In genomic region chr20:64111841-64112641, GRCh38 we compare ENCODE assay signal across 15 cellular contexts. TPM values are rescaled to one million over a fixed set of nuclear protein-coding genes. Genes with fewer than 3 reads are reported as not detected.
A peak's percentile ranks its signal among the peaks of the same experiment; 100 is the strongest.
DNase-seq lines count a peak whose midpoint lies in the region; ATAC-seq, FAIRE-seq and TF ChIP-seq lines count a peak whose summit lies in the region.
"Had no signal": no experiment of that assay in that cellular context is flagged by ENCODE, and none has a peak within 500 bp of the region (broad histone marks: within the 10 kb centered on the region; RNA-seq: fewer than 3 reads in every experiment).

No MANE protein-coding gene starts in this region.

- H3K4ac ChIP-seq in H1 (replicated peaks; ENCODE audit: insufficient read length, low read depth, low read length), result no peak overlapping the region

- H3K9ac ChIP-seq in Karpas-422 (ENCODE audit: low read length) (peak overlapping the region; percentile 29), H1 (replicated peaks in 1 of 4; ENCODE audit: extremely low read depth in 1 of 4, low read depth in 3 of 4, low read length in 3 of 4) (no peak overlapping the region)

- no peak for ATAC-seq in sciatic nerve
- no peak for ATAC-seq in GM18519 (IDR thresholded peaks at IDR 0.05; ENCODE audit: low FRiP score, unreplicated experiment)
- ATAC-seq in GM21737 (IDR thresholded peaks at IDR 0.05; ENCODE audit: unreplicated experiment), result no peak

- no peak overlapping the region for H2AK5ac ChIP-seq in H1 (ENCODE audit: low read depth, low read length)

- no peak for TF ChIP-seq RAD21 in H1 (IDR thresholded peaks at IDR 0.05 in 1 of 2, conservative IDR thresholded peaks at IDR 0.05 in 1 of 2; ENCODE audit: low read depth in 2 of 2, low read length in 2 of 2)

- H3K36me3 ChIP-seq in Karpas-422 (ENCODE audit: insufficient read depth, low read length) (no peaks in the 10 kb centered on the region), H1 (ENCODE audit: control insufficient read depth in 2 of 4, insufficient read depth in 4 of 4, low read length in 3 of 4) (no peaks in the 10 kb centered on the region)
- H3K36me3 ChIP-seq: neutrophil, uterus had no signal

- H3K79me1 ChIP-seq in H1 (ENCODE audit: low read depth, low read length), result no peaks in the 10 kb centered on the region

- DNase-seq in SKM-1 treated with dmso at 0.1 percent for 144 hours (lab: John Stamatoyannopoulos, UW; ENCODE audit: unreplicated experiment) (peak; percentile 6), SKM-1 (lab: John Stamatoyannopoulos, UW; ENCODE audit: unreplicated experiment) (no peak), Karpas-422 (peak; percentile 64), H1 (ENCODE audit: low read depth in 1 of 2, low spot score in 2 of 2) (peak in 1 of 2 experiments; percentile 45), sciatic nerve (ENCODE audit: low spot score) (peak; percentile 37), GM12892 (ENCODE audit: insufficient read length) (no peak)
- DNase-seq: DMS153, NCI-H1694 treated with DMSO at 0.1 percent for 48 hours, T-helper 2 cell, uterus had no signal

- H3K27ac ChIP-seq in Karpas-422 (ENCODE audit: low read length), result no peak overlapping the region
- no peak overlapping the region for H3K27ac ChIP-seq in H1 (ENCODE audit: low read depth, low read length)
- H3K27ac ChIP-seq: neutrophil, uterus had no signal

- CTCF ChIA-PET in H1 (lab: Charles Lee; ENCODE audit: partially characterized antibody), result interaction anchor here (0.5 to 6.4 kb wide), 6 partner anchors 8 to 491 kb away, joined by 3 to 59 read pairs (median 4); no protein-coding TSS in a partner anchor

- H2AFZ ChIP-seq in Karpas-422 (ENCODE audit: low read length) (no peak overlapping the region), H1 (ENCODE audit: low read length) (no peak overlapping the region)

- no peaks in the 10 kb centered on the region for H3K9me2 ChIP-seq in Karpas-422 (replicated peaks; ENCODE audit: insufficient read depth, low read length)

- no peak for TF ChIP-seq CTCF in H1 (IDR thresholded peaks at IDR 0.05; ENCODE audit: control extremely low read depth in 1 of 3, insufficient read depth in 1 of 3, low read depth in 1 of 3, low read length in 3 of 3)

- H3K27me3 ChIP-seq in Karpas-422 (ENCODE audit: low read length) (no peaks in the 10 kb centered on the region), H1 (replicated peaks in 1 of 4; ENCODE audit: control insufficient read depth in 3 of 4, extremely low read depth in 1 of 4, insufficient read depth in 3 of 4, low read length in 3 of 4) (no peaks in the 10 kb centered on the region)
- H3K27me3 ChIP-seq: uterus had no signal

- no peak overlapping the region for H2BK5ac ChIP-seq in H1 (ENCODE audit: low read depth, low read length)

- 86% methylated on average over 16 of the region's 19 CpGs; no CpG with 5 or more reads in 1 of the 2 experiments for WGBS in H1 (ENCODE audit: extremely low coverage in 1 of 2, insufficient coverage in 1 of 2, insufficient read length in 1 of 2, insufficient replicate concordance in 2 of 2, low coverage in 1 of 2, low lambda C conversion rate in 2 of 2, missing lambda C conversion rate in 1 of 2), 2 experiments

- H4K8ac ChIP-seq in H1 (ENCODE audit: extremely low read depth, insufficient read depth, low read length), result peak overlapping the region; percentile 68; the same call in 1 of the 2 replicates

- no peak overlapping the region for H2BK120ac ChIP-seq in H1 (replicated peaks; ENCODE audit: low read depth, low read length)

- FAIRE-seq in H1 (lab: Jason Lieb, UNC) (no peak), GM12892 (lab: Jason Lieb, UNC) (no peak)
- FAIRE-seq: A204.1 had no signal

- H2BK15ac ChIP-seq in H1 (ENCODE audit: low read length), result no peak overlapping the region

- no peak overlapping the region for H3K18ac ChIP-seq in H1 (ENCODE audit: extremely low read depth, low read length)

- H3K79me2 ChIP-seq in Karpas-422 (ENCODE audit: low read length) (no peaks in the 10 kb centered on the region), H1 (ENCODE audit: control insufficient read depth in 1 of 2, insufficient read depth in 2 of 2, low read length in 2 of 2) (no peaks in the 10 kb centered on the region)

- no peak overlapping the region for H3K23ac ChIP-seq in H1 (ENCODE audit: insufficient read length)

- intact Hi-C loops in sciatic nerve (cut with DNase I), result loop anchor here (5.0 kb wide), 1 partner anchor 1645 kb away; no protein-coding TSS in a partner anchor

- no peak overlapping the region for H4K5ac ChIP-seq in H1 (ENCODE audit: insufficient read length, low read depth, low read length)

- no peak overlapping the region for H4K91ac ChIP-seq in H1 (replicated peaks; ENCODE audit: insufficient read length, low read length)

- no peak overlapping the region for H3K4me3 ChIP-seq in Karpas-422 (ENCODE audit: low read length)
- no peak overlapping the region for H3K4me3 ChIP-seq in H1 (ENCODE audit: extremely low read depth in 1 of 4, insufficient read depth in 2 of 4, low read depth in 3 of 4, low read length in 4 of 4)
- H3K4me3 ChIP-seq: uterus had no signal

- no peak overlapping the region for H3K14ac ChIP-seq in H1 (ENCODE audit: insufficient read length)

- no peaks in the 10 kb centered on the region for H3K9me3 ChIP-seq in Karpas-422 (ENCODE audit: low read length)
- H3K9me3 ChIP-seq in H1 (ENCODE audit: insufficient read depth in 2 of 2, low read depth in 1 of 2, low read length in 1 of 2), result no peaks in the 10 kb centered on the region
- H3K9me3 ChIP-seq: neutrophil, uterus had no signal

- H3K4me1 ChIP-seq in Karpas-422 (ENCODE audit: low read length) (peaks cover 45% of the 10 kb centered on the region), H1 (replicated peaks in 1 of 4; ENCODE audit: control insufficient read depth in 3 of 4, insufficient read depth in 4 of 4, low read length in 3 of 4) (no peaks in the 10 kb centered on the region)
- H3K4me1 ChIP-seq: uterus had no signal

- peak overlapping the region; percentile 39; the same call in 1 of the 2 replicates for H2BK12ac ChIP-seq in H1 (ENCODE audit: low read depth, low read length)

- no peak for TF ChIP-seq EP300 in H1 (IDR thresholded peaks at IDR 0.05; ENCODE audit: borderline replicate concordance in 1 of 2, low read depth in 2 of 2, low read length in 2 of 2)

- H3K4me2 ChIP-seq in Karpas-422 (ENCODE audit: low read depth, low read length, poor library complexity, severe bottlenecking) (peak overlapping the region; percentile 31), H1 (ENCODE audit: insufficient read depth in 1 of 2, low read depth in 2 of 2, low read length in 2 of 2) (no peak overlapping the region)

- H3K56ac ChIP-seq in H1 (replicated peaks; ENCODE audit: insufficient read length, low read depth, low read length), result no peak overlapping the region

- H4K20me1 ChIP-seq in Karpas-422 (ENCODE audit: insufficient read depth, low read depth, low read length) (no peaks in the 10 kb centered on the region), H1 (replicated peaks in 1 of 2; ENCODE audit: control insufficient read depth in 1 of 2, insufficient read depth in 2 of 2, low read length in 2 of 2) (peaks cover 0 to 4% of the 10 kb centered on the region in 2 experiments)

- H3K23me2 ChIP-seq in H1 (ENCODE audit: low read depth, low read length), result no peaks in the 10 kb centered on the region

- TF ChIP-seq POLR2A in H1 (IDR thresholded peaks at IDR 0.05; ENCODE audit: control extremely low read depth in 1 of 2, low read depth in 2 of 2, low read length in 2 of 2) (no peak), GM12892 (IDR thresholded peaks at IDR 0.05; ENCODE audit: low read depth, low read length) (no peak)

- no peak overlapping the region for H2BK20ac ChIP-seq in H1 (ENCODE audit: low read length)

- POLR2A ChIA-PET in H1 (lab: Charles Lee; ENCODE audit: partially characterized antibody), result no interaction called here

RNA-seq across cellular contexts. Expression of gene NPBWR2, which starts 4.7 kb away (rescaled TPM):
- 0.22 TPM in 1 of 2 replicates, not detected in the other for total RNA-seq in Karpas-422 (2014; rRNA removed; shearing (Covaris generic); ENCODE audit: low replicate concordance)
- total RNA-seq in H1 (2021; fragmentation: NEBNext Ultra II Directional; extraction: Animal tissue kit (Norgen Biotek cat#: 25700)), result not detected in 2 replicates
- not detected in 2 replicates for polyA plus RNA-seq in H1 (2011; rRNA removed)
- polyA plus RNA-seq in H1 (2011; cell fraction: cytosol; rRNA removed), result not detected
- not detected for polyA plus RNA-seq in H1 (2011; cell fraction: nucleus; rRNA removed)
- 0.11 TPM in 1 of 4 replicates, not detected in the others for polyA plus RNA-seq in H1 (2012, experiment 1 of 2)
- polyA plus RNA-seq in H1 (2012, experiment 2 of 2), result not detected
- not detected for polyA plus RNA-seq in H1 (2013, experiment 1 of 2)
- polyA plus RNA-seq in H1 (2013, experiment 2 of 2), result not detected
- not detected in 2 replicates for polyA minus RNA-seq in H1 (2011; rRNA and poly(A)+ RNA removed)
- not detected for polyA minus RNA-seq in H1 (2011; cell fraction: cytosol; rRNA and poly(A)+ RNA removed)
- polyA minus RNA-seq in H1 (2011; cell fraction: nucleus; rRNA and poly(A)+ RNA removed), result not detected
- total RNA-seq in sciatic nerve, result not detected
- not detected for polyA plus RNA-seq in GM12892 (2012; ENCODE audit: missing spikeins)
- total RNA-seq: liver, uterus had no signal
- polyA plus RNA-seq: liver had no signal

RNA-seq across cellular contexts. Expression of gene LKAAEAR1, which starts 27.8 kb away (rescaled TPM):
- not detected in 2 replicates for total RNA-seq in Karpas-422 (2014; rRNA removed; shearing (Covaris generic); ENCODE audit: low replicate concordance)
- total RNA-seq in H1 (2021; fragmentation: NEBNext Ultra II Directional; extraction: Animal tissue kit (Norgen Biotek cat#: 25700)), result 0.41 and 0.52 TPM in 2 replicates
- 0.53 and 0.91 TPM in 2 replicates for polyA plus RNA-seq in H1 (2011; rRNA removed)
- 0.65 TPM for polyA plus RNA-seq in H1 (2011; cell fraction: cytosol; rRNA removed)
- 0.34 TPM for polyA plus RNA-seq in H1 (2011; cell fraction: nucleus; rRNA removed)
- polyA plus RNA-seq in H1 (2012, experiment 1 of 2), result 0.24 TPM in 1 of 4 replicates, not detected in the others
- polyA plus RNA-seq in H1 (2012, experiment 2 of 2), result not detected
- polyA plus RNA-seq in H1 (2013, experiment 1 of 2), result 0.20 TPM
- 0.28 TPM for polyA plus RNA-seq in H1 (2013, experiment 2 of 2)
- not detected in 2 replicates for polyA minus RNA-seq in H1 (2011; rRNA and poly(A)+ RNA removed)
- not detected for polyA minus RNA-seq in H1 (2011; cell fraction: cytosol; rRNA and poly(A)+ RNA removed)
- not detected for polyA minus RNA-seq in H1 (2011; cell fraction: nucleus; rRNA and poly(A)+ RNA removed)
- not detected for total RNA-seq in sciatic nerve
- not detected for polyA plus RNA-seq in GM12892 (2012; ENCODE audit: missing spikeins)
- total RNA-seq: liver, uterus had no signal

RNA-seq across cellular contexts. Expression of gene OPRL1, which starts 32.2 kb away (rescaled TPM):
- total RNA-seq in Karpas-422 (2014; rRNA removed; shearing (Covaris generic); ENCODE audit: low replicate concordance), result 34.0 and 60.6 TPM in 2 replicates
- total RNA-seq in H1 (2021; fragmentation: NEBNext Ultra II Directional; extraction: Animal tissue kit (Norgen Biotek cat#: 25700)), result 0.52 and 0.63 TPM in 2 replicates
- 0.98 and 2.0 TPM in 2 replicates for polyA plus RNA-seq in H1 (2011; rRNA removed)
- 1.3 TPM for polyA plus RNA-seq in H1 (2011; cell fraction: cytosol; rRNA removed)
- polyA plus RNA-seq in H1 (2011; cell fraction: nucleus; rRNA removed), result 2.1 TPM
- polyA plus RNA-seq in H1 (2012, experiment 1 of 2), result 0.52 to 1.4 TPM (median 1.1 TPM) in 4 replicates
- 0.81 TPM for polyA plus RNA-seq in H1 (2012, experiment 2 of 2)
- polyA plus RNA-seq in H1 (2013, experiment 1 of 2), result 0.39 TPM
- polyA plus RNA-seq in H1 (2013, experiment 2 of 2), result 0.46 TPM
- 1.2 and 1.4 TPM in 2 replicates for polyA minus RNA-seq in H1 (2011; rRNA and poly(A)+ RNA removed)
- polyA minus RNA-seq in H1 (2011; cell fraction: cytosol; rRNA and poly(A)+ RNA removed), result 1.4 TPM
- 0.50 TPM for polyA minus RNA-seq in H1 (2011; cell fraction: nucleus; rRNA and poly(A)+ RNA removed)
- 1.0 TPM for total RNA-seq in sciatic nerve
- 0.23 TPM for polyA plus RNA-seq in GM12892 (2012; ENCODE audit: missing spikeins)

RNA-seq across cellular contexts. Expression of gene RGS19, which starts 32.7 kb away (rescaled TPM):
- total RNA-seq in Karpas-422 (2014; rRNA removed; shearing (Covaris generic); ENCODE audit: low replicate concordance), result 172 and 272 TPM in 2 replicates
- 12.7 and 13.1 TPM in 2 replicates for total RNA-seq in H1 (2021; fragmentation: NEBNext Ultra II Directional; extraction: Animal tissue kit (Norgen Biotek cat#: 25700))
- polyA plus RNA-seq in H1 (2011; rRNA removed), result 16.8 and 21.9 TPM in 2 replicates
- polyA plus RNA-seq in H1 (2011; cell fraction: cytosol; rRNA removed), result 14.6 TPM
- 18.9 TPM for polyA plus RNA-seq in H1 (2011; cell fraction: nucleus; rRNA removed)
- polyA plus RNA-seq in H1 (2012, experiment 1 of 2), result 9.5 to 12.1 TPM (median 10.6 TPM) in 4 replicates
- 8.8 TPM for polyA plus RNA-seq in H1 (2012, experiment 2 of 2)
- 9.0 TPM for polyA plus RNA-seq in H1 (2013, experiment 1 of 2)
- 8.9 TPM for polyA plus RNA-seq in H1 (2013, experiment 2 of 2)
- polyA minus RNA-seq in H1 (2011; rRNA and poly(A)+ RNA removed), result 4.3 and 4.8 TPM in 2 replicates
- polyA minus RNA-seq in H1 (2011; cell fraction: cytosol; rRNA and poly(A)+ RNA removed), result 8.7 TPM
- polyA minus RNA-seq in H1 (2011; cell fraction: nucleus; rRNA and poly(A)+ RNA removed), result 6.3 TPM
- total RNA-seq in sciatic nerve, result 10.8 TPM
- 14.0 TPM for polyA plus RNA-seq in GM12892 (2012; ENCODE audit: missing spikeins)

RNA-seq across cellular contexts. Expression of gene TCEA2, which starts 49.0 kb away (rescaled TPM):
- 124 and 197 TPM in 2 replicates for total RNA-seq in Karpas-422 (2014; rRNA removed; shearing (Covaris generic); ENCODE audit: low replicate concordance)
- total RNA-seq in H1 (2021; fragmentation: NEBNext Ultra II Directional; extraction: Animal tissue kit (Norgen Biotek cat#: 25700)), result 41.4 and 46.3 TPM in 2 replicates
- 42.3 and 66.0 TPM in 2 replicates for polyA plus RNA-seq in H1 (2011; rRNA removed)
- 52.5 TPM for polyA plus RNA-seq in H1 (2011; cell fraction: cytosol; rRNA removed)
- polyA plus RNA-seq in H1 (2011; cell fraction: nucleus; rRNA removed), result 118 TPM
- 34.2 to 60.1 TPM (median 48.8 TPM) in 4 replicates for polyA plus RNA-seq in H1 (2012, experiment 1 of 2)
- polyA plus RNA-seq in H1 (2012, experiment 2 of 2), result 35.4 TPM
- 55.3 TPM for polyA plus RNA-seq in H1 (2013, experiment 1 of 2)
- 51.7 TPM for polyA plus RNA-seq in H1 (2013, experiment 2 of 2)
- 9.5 and 12.8 TPM in 2 replicates for polyA minus RNA-seq in H1 (2011; rRNA and poly(A)+ RNA removed)
- 14.2 TPM for polyA minus RNA-seq in H1 (2011; cell fraction: cytosol; rRNA and poly(A)+ RNA removed)
- 35.6 TPM for polyA minus RNA-seq in H1 (2011; cell fraction: nucleus; rRNA and poly(A)+ RNA removed)
- total RNA-seq in sciatic nerve, result 81.2 TPM
- polyA plus RNA-seq in GM12892 (2012; ENCODE audit: missing spikeins), result 10.4 TPM

Comparison
In these comparisons a context has a peak if more than half of its experiments do, and no peak if none do; other contexts are left out.
1. DNase-seq: peak in SKM-1 treated with dmso at 0.1 percent for 144 hours (single experiment), Karpas-422 (single experiment) and sciatic nerve (single experiment); none in SKM-1 (single experiment) and GM12892 (single experiment).
2. RNA of gene OPRL1, which starts 32.2 kb away (total RNA-seq): 34.0 to 60.6 TPM in Karpas-422; 1.0 TPM in sciatic nerve (single experiment) and 0.52 to 0.63 TPM in H1; every median in the first group is over 10 times any median in the second.